ENCODE assay signal across 21 cellular contexts in the genomic region with DNA sequence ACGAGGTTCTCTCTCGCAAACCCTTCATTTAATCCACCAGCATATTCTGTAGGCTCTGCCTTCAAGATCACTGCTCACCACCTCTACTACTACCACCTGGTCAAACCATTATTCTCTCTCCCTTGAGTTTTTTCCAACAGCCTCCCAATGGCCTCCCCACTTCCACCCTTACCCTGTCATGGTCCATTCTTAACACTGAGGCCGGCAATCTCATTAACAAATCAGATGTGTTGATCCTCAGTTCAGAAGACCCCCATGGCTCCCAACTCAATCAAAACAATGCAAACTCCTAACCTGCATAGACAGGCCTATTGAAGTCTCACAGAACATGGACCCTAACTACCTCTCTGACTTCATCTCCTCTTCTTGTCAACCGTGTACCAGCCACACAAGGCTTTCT. TPM values are rescaled to one million over a fixed set of nuclear protein-coding genes. Genes with fewer than 3 reads are reported as not detected.
A peak's percentile ranks its signal among the peaks of the same experiment; 100 is the strongest.
DNase-seq lines count a peak whose midpoint lies in the region; ATAC-seq and TF ChIP-seq lines count a peak whose summit lies in the region.
"Had no signal": no experiment of that assay in that cellular context is flagged by ENCODE, and none has a peak within 500 bp of the region (broad histone marks: within the 10 kb centered on the region; RNA-seq: fewer than 3 reads in every experiment).

No MANE protein-coding gene starts in this region.

- intact Hi-C loops in activated T-helper 2 cell treated with anti-CD3 and anti-CD28 coated beads, Interferon-gamma antibody, Interleukin-2, Interleukin-4, amounts not matched to agents 10 μg/mL and 5 μg/mL and 100 μg/mL, durations not matched to agents 14 hours and 24 hours and 36 hours (cut with micrococcal nuclease), result no loop called here

- H3K9ac ChIP-seq in neural progenitor cell, result no peak overlapping the region

- no peak for ATAC-seq in HG03469 (IDR thresholded peaks at IDR 0.05; ENCODE audit: unreplicated experiment)
- ATAC-seq: gastroesophageal sphincter; naive thymus-derived CD8-positive, alpha-beta T cell; psoas muscle had no signal

- H3K36me3 ChIP-seq in neural progenitor cell, result peaks cover 14% of the 10 kb centered on the region

- H3K27ac Mint-ChIP-seq in activated CD4-positive, alpha-beta T cell treated with anti-CD3 and anti-CD28 coated beads, Interleukin-2, amount 10 ng/mL, durations not matched to agents 7 days and 5 days, result peak overlapping the region; percentile 5
- H3K27ac Mint-ChIP-seq in HFFc6 (peak overlapping the region; percentile 41), neural progenitor cell (no peak overlapping the region)
- H3K27ac Mint-ChIP-seq in activated T-helper 2 cell treated with anti-CD3 and anti-CD28 coated beads, Interferon-gamma antibody, Interleukin-2, Interleukin-4, amounts not matched to agents 10 μg/mL and 5 μg/mL and 100 μg/mL, durations not matched to agents 14 hours and 24 hours and 36 hours, result peak overlapping the region; percentile 38
- H3K27ac Mint-ChIP-seq: activated B cell treated with CpG ODN at 0.5 μM for 24 hours; activated naive CD4-positive, alpha-beta T cell treated with anti-CD3 and anti-CD28 coated beads, Interleukin-2, amount 50 U/mL, for 24 hours; memory B cell; naive thymus-derived CD8-positive, alpha-beta T cell had no signal

- H2AFZ ChIP-seq in neural progenitor cell (replicated peaks), result no peak overlapping the region

- H3K79me2 ChIP-seq in neural progenitor cell (ENCODE audit: low read depth), result peaks cover 96% of the 10 kb centered on the region

- POLR2A ChIA-PET in activated CD4-positive, alpha-beta T cell treated with anti-CD3 and anti-CD28 coated beads, Interleukin-2, amount 10 ng/mL, durations not matched to agents 7 days and 5 days (lab: Charles Lee), result no interaction called here

- H3K9me3 ChIP-seq in neural progenitor cell (ENCODE audit: low read depth), result no peaks in the 10 kb centered on the region
- H3K9me3 ChIP-seq: gastroesophageal sphincter, psoas muscle had no signal

- H3K27ac ChIP-seq in neural progenitor cell, result no peak overlapping the region
- H3K27ac ChIP-seq: C4-2B, dorsolateral prefrontal cortex, gastroesophageal sphincter, psoas muscle had no signal

- H3K27me3 Mint-ChIP-seq in activated CD4-positive, alpha-beta T cell treated with anti-CD3 and anti-CD28 coated beads, Interleukin-2, amount 10 ng/mL, durations not matched to agents 7 days and 5 days, result no peaks in the 10 kb centered on the region
- H3K27me3 Mint-ChIP-seq in HFFc6 (ENCODE audit: insufficient read depth) (no peaks in the 10 kb centered on the region; the same call in 1 of the 2 replicates), neural progenitor cell (ENCODE audit: insufficient read depth, low read depth) (no peaks in the 10 kb centered on the region)
- H3K27me3 Mint-ChIP-seq in activated T-helper 2 cell treated with anti-CD3 and anti-CD28 coated beads, Interferon-gamma antibody, Interleukin-2, Interleukin-4, amounts not matched to agents 10 μg/mL and 5 μg/mL and 100 μg/mL, durations not matched to agents 14 hours and 24 hours and 36 hours (ENCODE audit: low read depth), result no peaks in the 10 kb centered on the region
- H3K27me3 Mint-ChIP-seq: activated B cell treated with CpG ODN at 0.5 μM for 24 hours; activated naive CD4-positive, alpha-beta T cell treated with anti-CD3 and anti-CD28 coated beads, Interleukin-2, amount 50 U/mL, for 24 hours; memory B cell; naive thymus-derived CD8-positive, alpha-beta T cell had no signal

- H3K27me3 ChIP-seq in neural progenitor cell, result no peaks in the 10 kb centered on the region
- H3K27me3 ChIP-seq: dorsolateral prefrontal cortex, gastroesophageal sphincter had no signal

- CTCF ChIA-PET in activated CD4-positive, alpha-beta T cell treated with anti-CD3 and anti-CD28 coated beads, Interleukin-2, amount 10 ng/mL, durations not matched to agents 7 days and 5 days (lab: Charles Lee), result no interaction called here

- peak overlapping the region; percentile 45 for H3K4me3 Mint-ChIP-seq in activated CD4-positive, alpha-beta T cell treated with anti-CD3 and anti-CD28 coated beads, Interleukin-2, amount 10 ng/mL, durations not matched to agents 7 days and 5 days
- H3K4me3 Mint-ChIP-seq in HFFc6, result no peak overlapping the region; the same call in 1 of the 2 replicates
- H3K4me3 Mint-ChIP-seq in activated T-helper 2 cell treated with anti-CD3 and anti-CD28 coated beads, Interferon-gamma antibody, Interleukin-2, Interleukin-4, amounts not matched to agents 10 μg/mL and 5 μg/mL and 100 μg/mL, durations not matched to agents 14 hours and 24 hours and 36 hours (ENCODE audit: low read depth), result peak overlapping the region; percentile 19
- peak overlapping the region; percentile 69 for H3K4me3 Mint-ChIP-seq in neural progenitor cell
- H3K4me3 Mint-ChIP-seq: activated B cell treated with CpG ODN at 0.5 μM for 24 hours; activated naive CD4-positive, alpha-beta T cell treated with anti-CD3 and anti-CD28 coated beads, Interleukin-2, amount 50 U/mL, for 24 hours; memory B cell; naive thymus-derived CD8-positive, alpha-beta T cell had no signal

- peak overlapping the region; percentile 73 for H3K4me3 ChIP-seq in neural progenitor cell
- H3K4me3 ChIP-seq: dorsolateral prefrontal cortex, gastroesophageal sphincter, psoas muscle, smooth muscle cell had no signal

- H3K9me3 Mint-ChIP-seq in activated CD4-positive, alpha-beta T cell treated with anti-CD3 and anti-CD28 coated beads, Interleukin-2, amount 10 ng/mL, durations not matched to agents 7 days and 5 days, result no peaks in the 10 kb centered on the region
- H3K9me3 Mint-ChIP-seq in HFFc6, result no peaks in the 10 kb centered on the region
- H3K9me3 Mint-ChIP-seq in activated T-helper 2 cell treated with anti-CD3 and anti-CD28 coated beads, Interferon-gamma antibody, Interleukin-2, Interleukin-4, amounts not matched to agents 10 μg/mL and 5 μg/mL and 100 μg/mL, durations not matched to agents 14 hours and 24 hours and 36 hours, result no peaks in the 10 kb centered on the region
- H3K9me3 Mint-ChIP-seq in neural progenitor cell, result no peaks in the 10 kb centered on the region
- H3K9me3 Mint-ChIP-seq: activated B cell treated with CpG ODN at 0.5 μM for 24 hours; activated naive CD4-positive, alpha-beta T cell treated with anti-CD3 and anti-CD28 coated beads, Interleukin-2, amount 50 U/mL, for 24 hours; memory B cell; naive thymus-derived CD8-positive, alpha-beta T cell had no signal

- peaks cover 61% of the 10 kb centered on the region for H3K4me1 Mint-ChIP-seq in activated CD4-positive, alpha-beta T cell treated with anti-CD3 and anti-CD28 coated beads, Interleukin-2, amount 10 ng/mL, durations not matched to agents 7 days and 5 days
- peaks cover 53% of the 10 kb centered on the region for H3K4me1 Mint-ChIP-seq in HFFc6 (ENCODE audit: low read depth)
- H3K4me1 Mint-ChIP-seq in activated T-helper 2 cell treated with anti-CD3 and anti-CD28 coated beads, Interferon-gamma antibody, Interleukin-2, Interleukin-4, amounts not matched to agents 10 μg/mL and 5 μg/mL and 100 μg/mL, durations not matched to agents 14 hours and 24 hours and 36 hours (ENCODE audit: low read depth), result peaks cover 41% of the 10 kb centered on the region
- peaks cover 32% of the 10 kb centered on the region for H3K4me1 Mint-ChIP-seq in neural progenitor cell

- H3K4me1 ChIP-seq in neural progenitor cell, result peaks cover 21% of the 10 kb centered on the region

- H3K4me2 ChIP-seq in neural progenitor cell, result peak overlapping the region; percentile 90

- DNase-seq in activated CD4-positive, alpha-beta T cell treated with anti-CD3 and anti-CD28 coated beads, Interleukin-2, amount 10 ng/mL, durations not matched to agents 7 days and 5 days, result no peak
- DNase-seq in activated CD4-positive, alpha-beta T cell treated with anti-CD3 and anti-CD28 coated beads, Interleukin-2, amount 50 U/mL, for 1 hour, result no peak
- DNase-seq in HFFc6 (no peak), neural progenitor cell (ENCODE audit: low spot score) (no peak), GDM1 (lab: John Stamatoyannopoulos, UW) (no peak), NCI-H146 treated with DMSO at 0.1 percent for 48 hours (lab: John Stamatoyannopoulos, UW; ENCODE audit: unreplicated experiment) (no peak)
- no peak for DNase-seq in activated T-helper 2 cell treated with anti-CD3 and anti-CD28 coated beads, Interferon-gamma antibody, Interleukin-2, Interleukin-4, amounts not matched to agents 10 μg/mL and 5 μg/mL and 100 μg/mL, durations not matched to agents 14 hours and 24 hours and 36 hours (ENCODE audit: low spot score)
- DNase-seq: activated B cell treated with CpG ODN at 0.5 μM for 24 hours; dorsolateral prefrontal cortex; erythroblast; naive thymus-derived CD8-positive, alpha-beta T cell; NCI-H1048; NCI-H2081; NCI-H524 treated with DMSO at 0.1 percent for 48 hours; psoas muscle had no signal

- peaks cover 68% of the 10 kb centered on the region for H4K20me1 ChIP-seq in neural progenitor cell (ENCODE audit: low read depth)

- peaks cover 7% of the 10 kb centered on the region for H3F3A ChIP-seq in neural progenitor cell (ENCODE audit: low read depth)

- peaks cover 55% of the 10 kb centered on the region for H3K36me3 Mint-ChIP-seq in activated CD4-positive, alpha-beta T cell treated with anti-CD3 and anti-CD28 coated beads, Interleukin-2, amount 10 ng/mL, durations not matched to agents 7 days and 5 days (ENCODE audit: low read depth)
- H3K36me3 Mint-ChIP-seq in HFFc6 (ENCODE audit: low read depth) (peaks cover 38% of the 10 kb centered on the region), neural progenitor cell (peaks cover 31% of the 10 kb centered on the region)
- peaks cover 60% of the 10 kb centered on the region for H3K36me3 Mint-ChIP-seq in activated T-helper 2 cell treated with anti-CD3 and anti-CD28 coated beads, Interferon-gamma antibody, Interleukin-2, Interleukin-4, amounts not matched to agents 10 μg/mL and 5 μg/mL and 100 μg/mL, durations not matched to agents 14 hours and 24 hours and 36 hours (ENCODE audit: low read depth)

- TF ChIP-seq CTCF in HFFc6 (IDR thresholded peaks at IDR 0.05) (no peak), neural progenitor cell (IDR thresholded peaks at IDR 0.05) (no peak)

RNA-seq across cellular contexts. Expression of gene AURKA, which starts 2.2 kb away (rescaled TPM):
- 10 to 100 TPM; 73.6 to 83.0 TPM for total RNA-seq in activated CD4-positive, alpha-beta T cell treated with anti-CD3 and anti-CD28 coated beads, Interleukin-2, amount 10 ng/mL, durations not matched to agents 7 days and 5 days
- 10 to 100 TPM; 37.2 to 82.0 (median 77.1) TPM for total RNA-seq in HFFc6 (2021; fragmentation: NEBNext Ultra II Directional; extraction: Animal tissue kit (Norgen Biotek cat#: 25700))
- 64.8 and 71.1 TPM in 2 replicates for total RNA-seq in activated T-helper 2 cell treated with anti-CD3 and anti-CD28 coated beads, Interferon-gamma antibody, Interleukin-2, Interleukin-4, amounts not matched to agents 10 μg/mL and 5 μg/mL and 100 μg/mL, durations not matched to agents 14 hours and 24 hours and 36 hours
- total RNA-seq in neural progenitor cell (ENCODE audit: low replicate concordance), result 144 and 186 TPM in 2 replicates

RNA-seq across cellular contexts. Expression of gene CSTF1, which starts 2.6 kb away (rescaled TPM):
- total RNA-seq in activated CD4-positive, alpha-beta T cell treated with anti-CD3 and anti-CD28 coated beads, Interleukin-2, amount 10 ng/mL, durations not matched to agents 7 days and 5 days, result 10 to 100 TPM; 61.8 to 62.4 TPM
- 10 to 100 TPM; 32.1 to 40.5 (median 34.6) TPM for total RNA-seq in HFFc6 (2021; fragmentation: NEBNext Ultra II Directional; extraction: Animal tissue kit (Norgen Biotek cat#: 25700))
- total RNA-seq in activated T-helper 2 cell treated with anti-CD3 and anti-CD28 coated beads, Interferon-gamma antibody, Interleukin-2, Interleukin-4, amounts not matched to agents 10 μg/mL and 5 μg/mL and 100 μg/mL, durations not matched to agents 14 hours and 24 hours and 36 hours, result 51.2 and 52.1 TPM in 2 replicates
- total RNA-seq in neural progenitor cell (ENCODE audit: low replicate concordance), result 72.7 and 87.2 TPM in 2 replicates

RNA-seq across cellular contexts. Expression of gene CASS4, which starts 22.3 kb away (rescaled TPM):
- total RNA-seq in activated CD4-positive, alpha-beta T cell treated with anti-CD3 and anti-CD28 coated beads, Interleukin-2, amount 10 ng/mL, durations not matched to agents 7 days and 5 days, result 1 to 10 TPM; 8.6 to 9.0 TPM
- total RNA-seq in HFFc6 (2021; fragmentation: NEBNext Ultra II Directional; extraction: Animal tissue kit (Norgen Biotek cat#: 25700)), result under 1 TPM; 0.38 to 0.70 (median 0.56) TPM
- total RNA-seq in activated T-helper 2 cell treated with anti-CD3 and anti-CD28 coated beads, Interferon-gamma antibody, Interleukin-2, Interleukin-4, amounts not matched to agents 10 μg/mL and 5 μg/mL and 100 μg/mL, durations not matched to agents 14 hours and 24 hours and 36 hours, result 4.6 and 4.7 TPM in 2 replicates
- 0.09 TPM in 1 of 2 replicates, not detected in the other for total RNA-seq in neural progenitor cell (ENCODE audit: low replicate concordance)

RNA-seq across cellular contexts. Expression of gene FAM210B, which starts 31.0 kb away (rescaled TPM):
- total RNA-seq in activated CD4-positive, alpha-beta T cell treated with anti-CD3 and anti-CD28 coated beads, Interleukin-2, amount 10 ng/mL, durations not matched to agents 7 days and 5 days, result 1 to 10 TPM; 8.4 to 9.7 TPM
- 10 to 100 TPM; 34.5 to 58.6 (median 41.0) TPM for total RNA-seq in HFFc6 (2021; fragmentation: NEBNext Ultra II Directional; extraction: Animal tissue kit (Norgen Biotek cat#: 25700))
- total RNA-seq in activated T-helper 2 cell treated with anti-CD3 and anti-CD28 coated beads, Interferon-gamma antibody, Interleukin-2, Interleukin-4, amounts not matched to agents 10 μg/mL and 5 μg/mL and 100 μg/mL, durations not matched to agents 14 hours and 24 hours and 36 hours, result 9.2 TPM in 2 replicates
- 19.3 and 26.7 TPM in 2 replicates for total RNA-seq in neural progenitor cell (ENCODE audit: low replicate concordance)
